28 cellular contexts compared by ENCODE assay signal in the genomic region with DNA sequence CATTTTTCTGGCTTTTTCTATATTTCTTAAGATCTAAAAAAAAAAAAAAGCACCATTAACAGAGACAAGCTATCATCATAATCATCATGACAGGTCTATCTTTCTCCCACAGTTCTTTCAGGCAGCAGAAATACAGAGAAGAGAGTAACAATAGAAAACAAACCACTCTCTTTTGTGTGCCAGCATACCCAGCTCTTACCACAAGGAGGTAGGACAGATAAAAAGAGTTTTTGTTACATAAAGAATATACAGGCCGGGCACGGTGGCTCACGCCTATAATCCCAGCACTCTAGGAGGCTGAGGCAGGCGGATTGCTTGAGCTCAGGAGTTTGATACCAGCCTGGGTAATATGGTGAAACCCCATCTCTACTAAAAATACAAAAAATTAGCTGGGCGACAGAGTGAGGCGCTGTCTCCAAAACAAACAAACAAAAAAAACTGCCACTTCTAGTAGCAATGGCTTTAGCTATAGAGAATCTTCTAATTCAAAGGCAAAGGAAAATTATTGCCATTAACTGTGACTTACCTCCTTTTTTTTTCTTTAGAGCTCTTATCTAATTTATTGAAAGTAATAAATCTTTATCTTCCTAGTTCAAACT. TPM values are rescaled to one million over a fixed set of nuclear protein-coding genes. Genes with fewer than 3 reads are reported as not detected.
DNase-seq lines count a peak whose midpoint lies in the region; ATAC-seq, FAIRE-seq and TF ChIP-seq lines count a peak whose summit lies in the region.
"Had no signal": no experiment of that assay in that cellular context is flagged by ENCODE, and none has a peak within 500 bp of the region (broad histone marks: within the 10 kb centered on the region; RNA-seq: fewer than 3 reads in every experiment).

No MANE protein-coding gene starts in this region.

- BruUV-seq in HepG2 (replicated peaks; lab: Mats Ljungman, UMichigan) = no TSS peak

- CTCF ChIA-PET in HepG2 (lab: Yijun Ruan, JAX; ENCODE audit: low intra/inter-chr PET ratio, low total read pairs) (no interaction called here), T-cell (lab: Charles Lee) (interaction anchor here in 1 of 2 donors (0.6 to 1.4 kb wide), 3 partner anchors 61 to 172 kb away, joined by 3 to 4 read pairs (median 4); no protein-coding TSS in a partner anchor)

- POLR2A ChIA-PET in HepG2 (lab: Yijun Ruan, JAX) = interaction anchor here (0.8 to 1.2 kb wide), 2 partner anchors 40 kb away, joined by 3 read pairs; a partner anchor contains a TSS
- POLR2A ChIA-PET in T-cell (lab: Charles Lee) = interaction anchor here in 1 of 2 donors (0.7 kb wide), 2 partner anchors 100 to 262 kb away, joined by 4 read pairs; no protein-coding TSS in a partner anchor

- H3K4me1 ChIP-seq in right lobe of liver = peaks cover 0 to 25% (median 0%) of the 10 kb centered on the region in 4 donors
- no peaks in the 10 kb centered on the region for H3K4me1 ChIP-seq in HepG2 (ENCODE audit: insufficient read depth, low read length)
- H3K4me1 ChIP-seq in RWPE2 (ENCODE audit: insufficient read depth, poor library complexity, severe bottlenecking) = peaks cover 7% of the 10 kb centered on the region
- H3K4me1 ChIP-seq: BE2C, gastroesophageal sphincter, upper lobe of right lung had no signal

- no peak overlapping the region for H2AFZ ChIP-seq in HepG2 (ENCODE audit: low read length)

- H3K4me1 Mint-ChIP-seq in T-cell = peaks cover 16 to 23% (median 17%) of the 10 kb centered on the region in 3 donors

- H3K4me2 ChIP-seq in HepG2 (ENCODE audit: low read depth, low read length) = no peak overlapping the region

- H3K27ac Mint-ChIP-seq in T-cell = no peak overlapping the region
- H3K27ac Mint-ChIP-seq: activated naive CD8-positive, alpha-beta T cell treated with anti-CD3 and anti-CD28 coated beads, Interleukin-2, amount 50 U/mL, for 24 hours; HFFc6 had no signal

- 57% methylated on average over 6 of the region's 6 CpGs for WGBS in right lobe of liver (ENCODE audit: insufficient coverage, low coverage, low lambda C conversion rate, missing lambda C conversion rate)
- 96% methylated on average over 6 of the region's 6 CpGs for WGBS in HepG2 (ENCODE audit: low lambda C conversion rate)

- H3K27me3 ChIP-seq in right lobe of liver (no peaks in the 10 kb centered on the region), HepG2 (ENCODE audit: control insufficient read depth in 1 of 2, insufficient read depth in 2 of 2, low read length in 2 of 2) (no peaks in the 10 kb centered on the region), RWPE2 (ENCODE audit: insufficient read depth, poor library complexity, severe bottlenecking) (no peaks in the 10 kb centered on the region)
- H3K27me3 ChIP-seq: BE2C, brain microvascular endothelial cell, esophagus muscularis mucosa, gastroesophageal sphincter, SJSA1, upper lobe of right lung had no signal

- no peak for DNase-seq in right lobe of liver
- DNase-seq in HepG2 (ENCODE audit: low spot score) = no peak
- no peak for DNase-seq in RWPE2 (ENCODE audit: low spot score)
- peak; percentile 17 for DNase-seq in globus pallidus (ENCODE audit: low spot score)
- no peak for DNase-seq in GOT3 (lab: John Stamatoyannopoulos, UW)
- DNase-seq in T-cell = no peak
- DNase-seq in H4 (ENCODE audit: low spot score) = no peak
- DNase-seq: activated CD4-positive, alpha-beta T cell treated with anti-CD3 and anti-CD28 coated beads, Interleukin-2, amount 50 U/mL, for 1 hour; activated naive CD8-positive, alpha-beta T cell treated with anti-CD3 and anti-CD28 coated beads, Interleukin-2, amount 50 U/mL, for 24 hours; BE2C; brain microvascular endothelial cell; effector memory CD4-positive, alpha-beta T cell; EL; HFFc6; mammary epithelial cell; NCI-H1105; NCI-H2029 treated with DMSO at 0.1 percent for 48 hours; NCI-H510A treated with DMSO at 0.1 percent for 48 hours; NK-92 treated with Interleukin-12 subunit alpha and Interleukin-12 subunit beta, amount 100 ng/mL, for 24 hours; right cardiac atrium; T-helper 2 cell; upper lobe of right lung had no signal

- H4K20me1 ChIP-seq in HepG2 (ENCODE audit: insufficient read depth, low read length) = no peaks in the 10 kb centered on the region

- peaks cover 3% of the 10 kb centered on the region for H3K79me2 ChIP-seq in HepG2 (ENCODE audit: insufficient read depth, low read length)

- peaks cover 19% of the 10 kb centered on the region for H3K36me3 Mint-ChIP-seq in T-cell

- intact Hi-C loops in right lobe of liver (cut with DNase I) = no loop called here
- intact Hi-C loops in HepG2 (cut with micrococcal nuclease; ENCODE audit: unreplicated experiment) = no loop called here

- no peaks in the 10 kb centered on the region for H3K9me3 Mint-ChIP-seq in T-cell
- H3K9me3 Mint-ChIP-seq: activated naive CD8-positive, alpha-beta T cell treated with anti-CD3 and anti-CD28 coated beads, Interleukin-2, amount 50 U/mL, for 24 hours; HFFc6 had no signal

- H3K36me3 ChIP-seq in right lobe of liver = no peaks in the 10 kb centered on the region
- H3K36me3 ChIP-seq in HepG2 (replicated peaks in 1 of 2; ENCODE audit: control insufficient read depth in 1 of 2, insufficient read depth in 2 of 2, low read length in 2 of 2) = peaks cover 0 to 8% of the 10 kb centered on the region in 2 experiments; a peak in 1 of 5 replicates
- H3K36me3 ChIP-seq in RWPE2 (ENCODE audit: low read depth) = peaks cover 18% of the 10 kb centered on the region
- H3K36me3 ChIP-seq: BE2C, brain microvascular endothelial cell had no signal

- H3K27ac ChIP-seq in right lobe of liver (peak overlapping the region in 1 of 3 donors; percentile 30), HepG2 (ENCODE audit: extremely low read length, insufficient read depth, low read length) (no peak overlapping the region), RWPE2 (ENCODE audit: poor library complexity, severe bottlenecking) (no peak overlapping the region)
- H3K27ac ChIP-seq: brain microvascular endothelial cell, esophagus muscularis mucosa, gastroesophageal sphincter, SJSA1, upper lobe of right lung had no signal

- no peak overlapping the region for H3K9ac ChIP-seq in HepG2 (ENCODE audit: insufficient read depth, low read depth, low read length)

- TF ChIP-seq RAD21 in HepG2 (CRISPR knock-in tag; IDR thresholded peaks at IDR 0.05) = no peak

- H3K4me3 ChIP-seq in right lobe of liver (no peak overlapping the region), HepG2 (replicated peaks in 1 of 3; ENCODE audit: insufficient read depth in 1 of 3, low read depth in 2 of 3, low read length in 3 of 3) (no peak overlapping the region), RWPE2 (ENCODE audit: severe bottlenecking) (no peak overlapping the region)
- H3K4me3 ChIP-seq: esophagus muscularis mucosa, gastroesophageal sphincter, SJSA1, upper lobe of right lung had no signal

- in situ Hi-C loops in HepG2 (cut with HindIII; ENCODE audit: extremely low pct_ligation_motif_present, low pct_unique_long_range_greater_than_20kb) = no loop called here

- ATAC-seq in right lobe of liver (peak in 3 of 4 donors; percentile 35 to 45 (median 44)), HepG2 (no peak; the same call in 2 of the 3 replicates), RWPE2 (ENCODE audit: low read depth) (no peak), T-cell (replicated peaks in 1 of 4) (no peak), HG03108 (IDR thresholded peaks at IDR 0.05; ENCODE audit: unreplicated experiment) (no peak)
- ATAC-seq: activated naive CD8-positive, alpha-beta T cell treated with anti-CD3 and anti-CD28 coated beads, Interleukin-2, amount 50 U/mL, for 24 hours; gastroesophageal sphincter; Panc1; right cardiac atrium; upper lobe of right lung had no signal

- TF ChIP-seq POLR2A in right lobe of liver (IDR thresholded peaks at IDR 0.05) (no peak), HepG2 (IDR thresholded peaks at IDR 0.05; ENCODE audit: insufficient read depth in 1 of 2, low read depth in 2 of 2, low read length in 2 of 2) (no peak)

- H3K9me3 ChIP-seq in right lobe of liver = no peaks in the 10 kb centered on the region
- H3K9me3 ChIP-seq in HepG2 (ENCODE audit: low read length) = no peaks in the 10 kb centered on the region
- H3K9me3 ChIP-seq in RWPE2 (ENCODE audit: severe bottlenecking) = no peaks in the 10 kb centered on the region
- H3K9me3 ChIP-seq: BE2C, esophagus muscularis mucosa, gastroesophageal sphincter, SJSA1, upper lobe of right lung had no signal

- TF ChIP-seq CTCF in right lobe of liver (IDR thresholded peaks at IDR 0.05) (no peak), HepG2 (CRISPR knock-in tag; IDR thresholded peaks at IDR 0.05) (no peak), RWPE2 (IDR thresholded peaks at IDR 0.05; ENCODE audit: poor library complexity, severe bottlenecking) (peak; percentile 13)

- no peaks in the 10 kb centered on the region for H3K27me3 Mint-ChIP-seq in T-cell
- H3K27me3 Mint-ChIP-seq: activated naive CD8-positive, alpha-beta T cell treated with anti-CD3 and anti-CD28 coated beads, Interleukin-2, amount 50 U/mL, for 24 hours had no signal

- H3K4me3 Mint-ChIP-seq in T-cell = no peak overlapping the region
- H3K4me3 Mint-ChIP-seq: activated naive CD8-positive, alpha-beta T cell treated with anti-CD3 and anti-CD28 coated beads, Interleukin-2, amount 50 U/mL, for 24 hours; HFFc6 had no signal

- TF ChIP-seq EP300 in HepG2 (IDR thresholded peaks at IDR 0.05; ENCODE audit: low read depth in 2 of 2, low read length in 2 of 2) = no peak
- no peak for TF ChIP-seq EP300 in HepG2 (CRISPR knock-in tag; IDR thresholded peaks at IDR 0.05; ENCODE audit: borderline replicate concordance)

- no peak for FAIRE-seq in HepG2 (lab: Jason Lieb, UNC)
- FAIRE-seq: colon had no signal

RNA-seq across cellular contexts. Expression of a gene that starts 39.7 kb away (rescaled TPM):
- total RNA-seq in right lobe of liver (1 to 10 TPM; 6.4 to 8.9 (median 7.3) TPM), HepG2 (2016; rRNA removed; fragmentation: Illumina TruSeq; extraction: Trizol) (17.6 and 18.8 TPM in 2 replicates), T-cell (10 to 100 TPM; 26.3 to 28.7 (median 27.2) TPM)
- total RNA-seq in HepG2 (2016; cell fraction: cytosol; rRNA removed; fragmentation: Illumina TruSeq; extraction: Trizol; ENCODE audit: low read depth) = 62.2 and 62.6 TPM in 2 replicates
- total RNA-seq in HepG2 (2016; cell fraction: insoluble cytoplasmic fraction; rRNA removed; fragmentation: Illumina TruSeq; extraction: Trizol) = 16.1 and 18.3 TPM in 2 replicates
- 23.5 and 24.6 TPM in 2 replicates for total RNA-seq in HepG2 (2016; cell fraction: membrane; rRNA removed; fragmentation: Illumina TruSeq; extraction: Trizol)
- total RNA-seq in HepG2 (2016; cell fraction: nucleus; rRNA removed; fragmentation: Illumina TruSeq; extraction: Trizol) = 18.4 and 21.6 TPM in 2 replicates
- 5.3 and 6.2 TPM in 2 replicates for polyA plus RNA-seq in HepG2 (2011; rRNA removed)
- 3.4 and 3.7 TPM in 2 replicates for polyA plus RNA-seq in HepG2 (2011; cell fraction: cytosol; rRNA removed)
- polyA plus RNA-seq in HepG2 (2011; cell fraction: nucleus; rRNA removed) = 9.3 and 9.6 TPM in 2 replicates
- polyA plus RNA-seq in HepG2 (2012) = 8.0 and 8.8 TPM in 2 replicates
- polyA plus RNA-seq in HepG2 (2016; cell fraction: cytosol; fragmentation: Illumina TruSeq; extraction: Trizol; ENCODE audit: low read depth) = 1.6 and 2.2 TPM in 2 replicates
- 17.0 and 17.6 TPM in 2 replicates for polyA plus RNA-seq in HepG2 (2016; cell fraction: insoluble cytoplasmic fraction; fragmentation: Illumina TruSeq; extraction: Trizol; ENCODE audit: low read depth)
- 7.0 TPM in 2 replicates for polyA plus RNA-seq in HepG2 (2016; cell fraction: membrane; fragmentation: Illumina TruSeq; extraction: Trizol; ENCODE audit: low read depth)
- polyA plus RNA-seq in HepG2 (2016; cell fraction: nucleus; fragmentation: Illumina TruSeq; extraction: Trizol; ENCODE audit: insufficient read depth, low read depth) = 14.0 and 20.5 TPM in 2 replicates
- polyA minus RNA-seq in HepG2 (2011; rRNA and poly(A)+ RNA removed; ENCODE audit: low replicate concordance) = 10.5 and 13.4 TPM in 2 replicates
- 8.9 and 9.1 TPM in 2 replicates for polyA minus RNA-seq in HepG2 (2011; cell fraction: cytosol; rRNA and poly(A)+ RNA removed)
- 42.4 and 46.0 TPM in 2 replicates for polyA minus RNA-seq in HepG2 (2011; cell fraction: nucleus; rRNA and poly(A)+ RNA removed)
- 24.2 and 29.9 TPM in 2 replicates for total RNA-seq in H4 (2014; rRNA removed; shearing (Covaris generic))

Comparison
In these comparisons a context has a peak if more than half of its experiments do, and no peak if none do; other contexts are left out.
1. ATAC-seq: peak in right lobe of liver (3 of 4); none in HepG2 (single experiment), RWPE2 (single experiment), T-cell (0 of 4) and HG03108 (single experiment).